In genomic region chr10:102114861-102115618, GRCh38 we compare ENCODE assay signal across 1 cellular context.
TF ChIP-seq lines count a peak whose summit lies in the region.

No MANE protein-coding gene starts in this region.

TF ChIP-seq in IMR-90, 13 proteins besides CTCF, POLR2A, EP300 and RAD21:
- TF ChIP-seq MXI1 (IDR thresholded peaks at IDR 0.05; ENCODE audit: borderline replicate concordance, low read depth, low read length) (0 out of 2 replicates have a peak, but pooled peaks have one; percentile 29), RCOR1 (IDR thresholded peaks at IDR 0.05; ENCODE audit: insufficient replicate concordance, low read length) (no peak), BHLHE40 (IDR thresholded peaks at IDR 0.05; ENCODE audit: low read depth, low read length) (no peak), MAZ (IDR thresholded peaks at IDR 0.05; ENCODE audit: borderline replicate concordance, low read depth, low read length) (peak; percentile 98; the same call in 1 of the 2 replicates), CEBPB (IDR thresholded peaks at IDR 0.05; ENCODE audit: low read depth, low read length) (no peak)
